ENCODE assay signal across 9 cellular contexts in the genomic region with DNA sequence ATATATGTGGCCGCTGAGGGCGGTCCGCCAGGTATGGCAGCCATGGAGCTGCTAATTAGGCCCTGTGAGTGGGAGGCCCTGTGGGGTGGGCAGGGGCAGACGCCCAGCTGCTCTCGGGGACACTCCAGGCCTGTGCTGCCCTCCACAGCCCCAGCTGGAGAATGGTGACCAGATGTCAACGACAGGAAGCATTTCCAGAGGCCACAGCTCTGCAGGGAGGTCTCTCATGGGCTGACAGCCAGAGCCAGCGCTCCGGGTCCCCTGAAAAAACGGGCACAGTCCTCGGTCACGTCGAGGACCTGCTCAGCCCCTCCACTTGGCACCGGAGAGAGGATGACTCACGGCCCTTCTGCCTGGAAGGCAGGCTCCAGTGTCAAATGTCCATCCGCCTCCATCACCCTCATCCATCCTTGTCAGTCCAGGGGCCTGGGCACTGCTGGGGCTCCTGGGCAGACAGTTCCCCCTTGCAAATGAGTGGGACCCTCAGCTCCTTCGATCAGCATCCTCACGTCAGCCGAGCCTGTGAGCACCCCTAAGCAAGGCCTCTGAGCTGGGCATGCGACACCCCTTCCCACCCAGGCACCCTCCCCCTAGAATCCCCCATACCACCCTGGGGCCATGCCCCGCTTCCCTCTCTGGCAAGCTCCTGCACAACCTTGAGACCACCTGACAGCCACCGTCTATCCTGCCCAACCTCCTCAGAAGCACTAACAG. TPM values are rescaled to one million over a fixed set of nuclear protein-coding genes. Genes with fewer than 3 reads are reported as not detected.
DNase-seq lines count a peak whose midpoint lies in the region; ATAC-seq and TF ChIP-seq lines count a peak whose summit lies in the region.
"Had no signal": no experiment of that assay in that cellular context is flagged by ENCODE, and none has a peak within 500 bp of the region (broad histone marks: within the 10 kb centered on the region; RNA-seq: fewer than 3 reads in every experiment).

No MANE protein-coding gene starts in this region.

- peak overlapping the region; percentile 23 for H3K27ac Mint-ChIP-seq in activated naive CD4-positive, alpha-beta T cell treated with anti-CD3 and anti-CD28 coated beads, Interleukin-2, amount 50 U/mL, for 24 hours
- H3K27ac Mint-ChIP-seq in type B pancreatic cell = peak overlapping the region; percentile 83

- DNase-seq in activated naive CD4-positive, alpha-beta T cell treated with anti-CD3 and anti-CD28 coated beads, Interleukin-2, amount 50 U/mL, for 16 hours = no peak
- peak; percentile 66 for DNase-seq in type B pancreatic cell (ENCODE audit: extremely low spot score, unreplicated experiment)
- DNase-seq in A673 (ENCODE audit: low spot score) = no peak
- DNase-seq in NCI-H526 treated with DMSO at 0.1 percent for 48 hours (lab: John Stamatoyannopoulos, UW) = no peak
- DNase-seq in omental fat pad (ENCODE audit: low spot score) = no peak
- DNase-seq: NCI-H345 had no signal

- H3K27ac ChIP-seq in SU-DHL-6 (ENCODE audit: low read depth, low read length) (no peak overlapping the region), A673 (ENCODE audit: low read depth, low read length, poor library complexity, severe bottlenecking) (no peak overlapping the region)

- no peaks in the 10 kb centered on the region for H3K36me3 Mint-ChIP-seq in activated naive CD4-positive, alpha-beta T cell treated with anti-CD3 and anti-CD28 coated beads, Interleukin-2, amount 50 U/mL, for 24 hours
- no peaks in the 10 kb centered on the region for H3K36me3 Mint-ChIP-seq in type B pancreatic cell

- peaks cover 17% of the 10 kb centered on the region; the same call in 1 of the 2 replicates for H3K79me2 ChIP-seq in SU-DHL-6 (ENCODE audit: insufficient read depth, low read length)

- H3F3A ChIP-seq in SU-DHL-6 (ENCODE audit: insufficient read depth) = peaks cover 5% of the 10 kb centered on the region; the same call in 1 of the 2 replicates

- H2AFZ ChIP-seq in SU-DHL-6 (ENCODE audit: low read depth, low read length, severe bottlenecking) = no peak overlapping the region

- H3K4me3 Mint-ChIP-seq in activated naive CD4-positive, alpha-beta T cell treated with anti-CD3 and anti-CD28 coated beads, Interleukin-2, amount 50 U/mL, for 24 hours = peak overlapping the region; percentile 88
- H3K4me3 Mint-ChIP-seq in type B pancreatic cell = peak overlapping the region; percentile 89

- no peaks in the 10 kb centered on the region for H4K20me1 ChIP-seq in SU-DHL-6 (ENCODE audit: low read depth, low read length)

- no TSS peak for BruUV-seq in A673 (replicated peaks; lab: Mats Ljungman, UMichigan)

- TF ChIP-seq CTCF in SU-DHL-6 (IDR thresholded peaks at IDR 0.05; ENCODE audit: insufficient read depth, low read length, poor library complexity, severe bottlenecking) (no peak), type B pancreatic cell (conservative IDR thresholded peaks at IDR 0.05) (no peak), A673 (conservative IDR thresholded peaks at IDR 0.05; ENCODE audit: low read depth, low read length) (no peak), omental fat pad (IDR thresholded peaks at IDR 0.05) (no peak)

- H3K9me3 Mint-ChIP-seq in activated naive CD4-positive, alpha-beta T cell treated with anti-CD3 and anti-CD28 coated beads, Interleukin-2, amount 50 U/mL, for 24 hours = no peaks in the 10 kb centered on the region
- H3K9me3 Mint-ChIP-seq in type B pancreatic cell = no peaks in the 10 kb centered on the region

- H3K9me3 ChIP-seq in SU-DHL-6 (ENCODE audit: insufficient read depth, low read length) (no peaks in the 10 kb centered on the region), iPS-15b (ENCODE audit: control insufficient read depth, insufficient read depth, low read length) (no peaks in the 10 kb centered on the region), A673 (ENCODE audit: low read depth, low read length, poor library complexity, severe bottlenecking) (no peaks in the 10 kb centered on the region)

- POLR2A ChIA-PET in A673 (lab: Charles Lee; ENCODE audit: low non-redundant PET) = no interaction called here

- H3K4me1 ChIP-seq in iPS-15b (ENCODE audit: control insufficient read depth, insufficient read depth, low read length) = no peaks in the 10 kb centered on the region
- H3K4me1 ChIP-seq in A673 (ENCODE audit: insufficient read depth, low read length, poor library complexity, severe bottlenecking) = peaks cover 11% of the 10 kb centered on the region

- peak overlapping the region; percentile 50 for H3K4me2 ChIP-seq in SU-DHL-6 (ENCODE audit: low read depth, low read length, poor library complexity, severe bottlenecking)

- no peak overlapping the region for H3K4me3 ChIP-seq in SU-DHL-6 (ENCODE audit: insufficient read depth, low read length, poor library complexity, severe bottlenecking)
- H3K4me3 ChIP-seq in iPS-15b (ENCODE audit: low read depth, low read length) = peak overlapping the region; percentile 60
- H3K4me3 ChIP-seq in A673 (ENCODE audit: low read depth, low read length, poor library complexity, severe bottlenecking) = no peak overlapping the region

- H3K9me2 ChIP-seq in SU-DHL-6 (replicated peaks; ENCODE audit: insufficient read depth, low read length) = no peaks in the 10 kb centered on the region

- CTCF ChIA-PET in A673 (lab: Charles Lee) = no interaction called here

- H3K27me3 Mint-ChIP-seq in activated naive CD4-positive, alpha-beta T cell treated with anti-CD3 and anti-CD28 coated beads, Interleukin-2, amount 50 U/mL, for 24 hours = no peaks in the 10 kb centered on the region
- no peaks in the 10 kb centered on the region for H3K27me3 Mint-ChIP-seq in type B pancreatic cell

- no peak for ATAC-seq in omental fat pad (ENCODE audit: low FRiP score)

- H3K27me3 ChIP-seq in SU-DHL-6 (ENCODE audit: low read length) (no peaks in the 10 kb centered on the region), iPS-15b (ENCODE audit: control insufficient read depth, insufficient read depth, low read length) (no peaks in the 10 kb centered on the region), A673 (replicated peaks; ENCODE audit: insufficient read depth, low read depth, low read length, poor library complexity) (no peaks in the 10 kb centered on the region)

- H3K9ac ChIP-seq in SU-DHL-6 (ENCODE audit: low read length) = 0 out of 2 replicates have a peak overlapping the region, but pooled peaks have one; percentile 62
- no peak overlapping the region for H3K9ac ChIP-seq in iPS-15b (ENCODE audit: low read depth, low read length)

- intact Hi-C loops in A673 (cut with micrococcal nuclease; ENCODE audit: unreplicated experiment) = no loop called here

- peaks cover 71% of the 10 kb centered on the region for H3K4me1 Mint-ChIP-seq in activated naive CD4-positive, alpha-beta T cell treated with anti-CD3 and anti-CD28 coated beads, Interleukin-2, amount 50 U/mL, for 24 hours
- peaks cover 28% of the 10 kb centered on the region for H3K4me1 Mint-ChIP-seq in type B pancreatic cell (ENCODE audit: unreplicated experiment)

- H3K36me3 ChIP-seq in SU-DHL-6 (ENCODE audit: low read length) (no peaks in the 10 kb centered on the region), iPS-15b (ENCODE audit: control insufficient read depth, insufficient read depth, low read length) (no peaks in the 10 kb centered on the region), A673 (ENCODE audit: insufficient read depth, low read length, poor library complexity, severe bottlenecking) (no peaks in the 10 kb centered on the region)

RNA-seq across cellular contexts. Expression of gene BID, which starts 1.9 kb away (rescaled TPM):
- 36.4 and 47.2 TPM in 2 replicates for total RNA-seq in type B pancreatic cell (ENCODE audit: low replicate concordance)
- total RNA-seq in A673 (2021) = 72.8 and 74.6 TPM in 2 replicates
- 10 to 100 TPM; 34.4 to 43.0 (median 37.2) TPM for total RNA-seq in omental fat pad
